ENCODE assay signal across 17 cellular contexts in the genomic region with DNA sequence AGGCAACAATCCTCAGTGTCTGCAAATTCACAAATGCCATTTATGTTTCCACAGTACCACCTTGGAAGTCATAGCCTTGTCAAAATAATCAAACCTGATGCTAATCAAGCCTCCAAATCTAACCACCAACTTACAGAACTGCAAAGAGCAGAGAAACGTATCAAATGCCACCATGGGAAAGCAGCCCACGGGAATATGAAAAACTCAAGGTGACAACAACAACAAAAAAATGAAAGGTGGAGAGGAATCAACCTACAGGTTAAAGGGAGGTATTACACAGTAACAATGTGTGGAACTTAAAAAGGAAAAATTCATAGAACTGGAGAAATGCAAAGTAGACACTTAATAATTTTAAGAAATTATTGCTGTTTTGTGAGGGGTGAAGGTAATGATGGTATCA. TPM values are rescaled to one million over a fixed set of nuclear protein-coding genes. Genes with fewer than 3 reads are reported as not detected.
DNase-seq lines count a peak whose midpoint lies in the region; ATAC-seq and TF ChIP-seq lines count a peak whose summit lies in the region.
"Had no signal": no experiment of that assay in that cellular context is flagged by ENCODE, and none has a peak within 500 bp of the region (broad histone marks: within the 10 kb centered on the region; RNA-seq: fewer than 3 reads in every experiment).

No MANE protein-coding gene starts in this region.

- no TSS peak for BruUV-seq in HCT116 (replicated peaks; lab: Mats Ljungman, UMichigan)

- 81 to 87% (median 83%) methylated on average over 2 of the region's 2 CpGs for WGBS in stomach, 5 donors

- H3K27ac ChIP-seq in DND-41 (ENCODE audit: low read length) (no peak overlapping the region), HCT116 (ENCODE audit: low read depth, low read length) (no peak overlapping the region), stomach (no peak overlapping the region)
- H3K27ac ChIP-seq: heart left ventricle, left lung, neutrophil had no signal

- TF ChIP-seq POLR2A in HCT116 (IDR thresholded peaks at IDR 0.05; ENCODE audit: borderline replicate concordance, extremely low read depth, insufficient read depth, insufficient read length): no peak
- no peak for TF ChIP-seq POLR2A in stomach (IDR thresholded peaks at IDR 0.05)

- no peak for TF ChIP-seq EP300 in stomach (IDR thresholded peaks at IDR 0.05)

- no peak for TF ChIP-seq RAD21 in HCT116 (IDR thresholded peaks at IDR 0.05; ENCODE audit: low read depth)

- H3K9me2 ChIP-seq in HCT116 (ENCODE audit: insufficient read depth): no peaks in the 10 kb centered on the region

- H3K27ac Mint-ChIP-seq in activated T-helper 17 cell treated with anti-CD3 and anti-CD28 coated beads, Interleukin-2, amount 50 U/mL, for 72 hours: peak overlapping the region; percentile 31
- H3K27ac Mint-ChIP-seq in immature natural killer cell: peak overlapping the region; percentile 35 to 89 (median 70)
- H3K27ac Mint-ChIP-seq: activated naive CD8-positive, alpha-beta T cell had no signal

- H3K4me1 Mint-ChIP-seq in activated T-helper 17 cell treated with anti-CD3 and anti-CD28 coated beads, Interleukin-2, amount 50 U/mL, for 72 hours: peaks cover 70% of the 10 kb centered on the region
- H3K4me1 Mint-ChIP-seq in immature natural killer cell: peaks cover 71 to 92% of the 10 kb centered on the region in 2 donors

- RAD21 ChIA-PET in HCT116 (lab: Charles Lee; ENCODE audit: low non-redundant PET in 1 of 2, low total read pairs in 2 of 2, uncharacterized antibody in 2 of 2, unreplicated experiment in 2 of 2): no interaction called here

- ATAC-seq in DND-41 (ENCODE audit: insufficient read depth, low read depth) (peak; percentile 11; the same call in 2 of the 3 replicates), HCT116 (no peak)
- no peak for ATAC-seq in activated T-helper 17 cell treated with anti-CD3 and anti-CD28 coated beads, Interleukin-2, amount 50 U/mL, for 72 hours (replicated peaks)
- ATAC-seq: heart left ventricle, left lung had no signal

- TF ChIP-seq CTCF in DND-41 (IDR thresholded peaks at IDR 0.05; ENCODE audit: borderline replicate concordance, extremely low read depth, low read length, poor library complexity, severe bottlenecking) (peak; percentile 19), HCT116 (IDR thresholded peaks at IDR 0.05 in 2 of 3, conservative IDR thresholded peaks at IDR 0.05 in 1 of 3; ENCODE audit: borderline replicate concordance in 1 of 3, insufficient read depth in 1 of 3, low read depth in 2 of 3, low read length in 2 of 3) (peak in 2 of 3 experiments; percentile 13 to 37; a peak in 2 of 6 replicates), stomach (IDR thresholded peaks at IDR 0.05) (no peak)

- no peaks in the 10 kb centered on the region for H3K9me3 ChIP-seq in DND-41 (ENCODE audit: insufficient read depth, low read length, severe bottlenecking)
- no peaks in the 10 kb centered on the region for H3K9me3 ChIP-seq in HCT116 (ENCODE audit: control insufficient read depth in 1 of 2, insufficient read depth in 1 of 2, low read depth in 1 of 2, low read length in 2 of 2)
- H3K9me3 ChIP-seq in stomach: no peaks in the 10 kb centered on the region
- H3K9me3 ChIP-seq: Caco-2, heart left ventricle, left lung, neutrophil had no signal

- DNase-seq in DND-41 (no peak), HCT116 (ENCODE audit: low read depth, low spot score) (no peak), immature natural killer cell (no peak), AML-193 (lab: John Stamatoyannopoulos, UW) (no peak), stomach (no peak)
- DNase-seq in activated naive CD4-positive, alpha-beta T cell (lab: John Stamatoyannopoulos, UW): no peak
- DNase-seq: activated T-cell treated with anti-CD3 and anti-CD28 coated beads, Interleukin-2, amount 50 U/mL, for 48 hours; Caco-2; heart left ventricle; left lung; NCI-H1694; NCI-H748 treated with DMSO at 0.1 percent for 48 hours; SHP77 treated with DMSO at 0.1 percent for 48 hours; stimulated activated CD4-positive, alpha-beta T cell treated with anti-CD3 and anti-CD28 coated beads, Interleukin-4, amount 100 ng/mL, for 24 hours had no signal

- CTCF ChIA-PET in HCT116 (lab: Charles Lee): no interaction called here

- H3K4me2 ChIP-seq in DND-41 (ENCODE audit: insufficient read depth, low read length) (no peak overlapping the region), HCT116 (ENCODE audit: low read length) (no peak overlapping the region)

- POLR2A ChIA-PET in HCT116 (lab: Charles Lee): no interaction called here

- H3K79me2 ChIP-seq in DND-41 (ENCODE audit: insufficient read depth, low read length): no peaks in the 10 kb centered on the region
- no peaks in the 10 kb centered on the region for H3K79me2 ChIP-seq in HCT116 (ENCODE audit: insufficient read depth, low read length)

- H3K9me3 Mint-ChIP-seq in activated T-helper 17 cell treated with anti-CD3 and anti-CD28 coated beads, Interleukin-2, amount 50 U/mL, for 72 hours: peaks cover 3% of the 10 kb centered on the region
- no peaks in the 10 kb centered on the region for H3K9me3 Mint-ChIP-seq in immature natural killer cell

- H3K36me3 ChIP-seq in DND-41 (ENCODE audit: insufficient read depth, low read length): no peaks in the 10 kb centered on the region
- H3K36me3 ChIP-seq in HCT116 (ENCODE audit: control insufficient read depth in 1 of 2, insufficient read depth in 2 of 2, low read length in 2 of 2): no peaks in the 10 kb centered on the region
- no peaks in the 10 kb centered on the region for H3K36me3 ChIP-seq in stomach
- H3K36me3 ChIP-seq: heart left ventricle, left lung, neutrophil had no signal

- H3K4me3 ChIP-seq in DND-41 (ENCODE audit: low read depth in 1 of 2, low read length in 2 of 2) (no peak overlapping the region), HCT116 (replicated peaks in 1 of 2; ENCODE audit: low read depth in 1 of 2, low read length in 2 of 2) (no peak overlapping the region), stomach (no peak overlapping the region)
- H3K4me3 ChIP-seq: heart left ventricle, left lung had no signal

- peaks cover 96% of the 10 kb centered on the region for H3K36me3 Mint-ChIP-seq in activated T-helper 17 cell treated with anti-CD3 and anti-CD28 coated beads, Interleukin-2, amount 50 U/mL, for 72 hours (ENCODE audit: low read depth)
- peaks cover 20 to 42% (median 41%) of the 10 kb centered on the region in 3 donors for H3K36me3 Mint-ChIP-seq in immature natural killer cell

- intact Hi-C loops in HCT116 (cut with micrococcal nuclease) (no loop called here), stomach (cut with DNase I; ENCODE audit: low total_unique reads) (no loop called here)

- H3K9ac ChIP-seq in DND-41 (ENCODE audit: low read depth, low read length) (no peak overlapping the region), HCT116 (ENCODE audit: low read length) (no peak overlapping the region)

- H3K27me3 ChIP-seq in DND-41 (ENCODE audit: insufficient read depth, low read length, poor library complexity) (no peaks in the 10 kb centered on the region), HCT116 (ENCODE audit: insufficient read depth, low read length) (no peaks in the 10 kb centered on the region), stomach (no peaks in the 10 kb centered on the region)
- H3K27me3 ChIP-seq: heart left ventricle, left lung, neutrophil had no signal

- H3K27me3 Mint-ChIP-seq in activated T-helper 17 cell treated with anti-CD3 and anti-CD28 coated beads, Interleukin-2, amount 50 U/mL, for 72 hours: no peaks in the 10 kb centered on the region
- peaks cover 14 to 26% (median 24%) of the 10 kb centered on the region in 3 donors for H3K27me3 Mint-ChIP-seq in immature natural killer cell (ENCODE audit: low read depth in 3 of 3)
- H3K27me3 Mint-ChIP-seq: activated naive CD8-positive, alpha-beta T cell had no signal

- no peaks in the 10 kb centered on the region for H4K20me1 ChIP-seq in DND-41 (ENCODE audit: insufficient read depth, low read length)
- no peaks in the 10 kb centered on the region for H4K20me1 ChIP-seq in HCT116 (ENCODE audit: insufficient read depth)

- H3K4me1 ChIP-seq in DND-41 (ENCODE audit: insufficient read depth, low read length) (peaks cover 17% of the 10 kb centered on the region), HCT116 (ENCODE audit: control insufficient read depth in 1 of 2, insufficient read depth in 2 of 2, low read length in 2 of 2) (no peaks in the 10 kb centered on the region), stomach (no peaks in the 10 kb centered on the region)
- H3K4me1 ChIP-seq: Caco-2, heart left ventricle, left lung had no signal

- H3K4me3 Mint-ChIP-seq in activated T-helper 17 cell treated with anti-CD3 and anti-CD28 coated beads, Interleukin-2, amount 50 U/mL, for 72 hours: no peak overlapping the region
- peak overlapping the region in 2 of 5 donors; percentile 6 to 18 for H3K4me3 Mint-ChIP-seq in immature natural killer cell
- H3K4me3 Mint-ChIP-seq: activated naive CD8-positive, alpha-beta T cell had no signal

- no peak overlapping the region for H2AFZ ChIP-seq in DND-41 (ENCODE audit: low read depth, low read length)
- H2AFZ ChIP-seq in HCT116 (ENCODE audit: low read depth, low read length, poor library complexity, severe bottlenecking): no peak overlapping the region

TF ChIP-seq in HCT116, 20 proteins besides CTCF, POLR2A, EP300 and RAD21 (continues in another document):
- TF ChIP-seq ZNF274 (IDR thresholded peaks at IDR 0.05; ENCODE audit: low read depth, low read length) (no peak), ATF3 (IDR thresholded peaks at IDR 0.05) (no peak), TCF7L2 (IDR thresholded peaks at IDR 0.05; ENCODE audit: borderline replicate concordance, extremely low read depth, insufficient read depth, insufficient read length) (no peak), JUND (IDR thresholded peaks at IDR 0.05) (no peak), EZH2 (IDR thresholded peaks at IDR 0.05) (no peak), YY1 (IDR thresholded peaks at IDR 0.05; ENCODE audit: extremely low read depth, insufficient replicate concordance, low read depth, low read length) (no peak), ELF1 (IDR thresholded peaks at IDR 0.05; ENCODE audit: borderline replicate concordance, low read depth) (no peak), SIN3A (IDR thresholded peaks at IDR 0.05; ENCODE audit: low read depth) (no peak), EGR1 (IDR thresholded peaks at IDR 0.05; ENCODE audit: low read depth) (no peak)

RNA-seq across cellular contexts. Expression of gene CD226, which starts 46.7 kb away (rescaled TPM):
- total RNA-seq in HCT116 (2021; ENCODE audit: unreplicated experiment) (1.2 TPM), stomach (10 to 100 TPM in 1 of 5 donors, 1 to 10 TPM in 2, under 1 TPM in 1, not detected in 1; 0.89 to 10.5 (median 3.5) TPM)
- polyA plus RNA-seq in HCT116 (2012): 0.05 and 0.30 TPM in 2 replicates
- 100 to 1,000 TPM; 136 to 146 TPM for total RNA-seq in activated T-helper 17 cell treated with anti-CD3 and anti-CD28 coated beads, Interleukin-2, amount 50 U/mL, for 72 hours
- polyA plus RNA-seq in immature natural killer cell (100 to 1,000 TPM in 2 of 3 donors, 10 to 100 TPM in 1; 59.9 to 103 (median 102) TPM), stomach (under 1 TPM; under 0.01 to 0.62 (median 0.23) TPM)

Comparison
In these comparisons a context has a peak if more than half of its experiments do, and no peak if none do; other contexts are left out.
1. CTCF ChIP-seq: peak in DND-41 (single experiment) and HCT116 (2 of 3); none in stomach (0 of 7).
2. RNA of gene CD226, which starts 46.7 kb away (total RNA-seq): 136 to 146 TPM in activated T-helper 17 cell treated with anti-CD3 and anti-CD28 coated beads, Interleukin-2, amount 50 U/mL, for 72 hours; 0.89 to 10.5 TPM in stomach and 1.2 TPM in HCT116 (single experiment); every median in the first group is over 10 times any median in the second.